In the genomic region with DNA sequence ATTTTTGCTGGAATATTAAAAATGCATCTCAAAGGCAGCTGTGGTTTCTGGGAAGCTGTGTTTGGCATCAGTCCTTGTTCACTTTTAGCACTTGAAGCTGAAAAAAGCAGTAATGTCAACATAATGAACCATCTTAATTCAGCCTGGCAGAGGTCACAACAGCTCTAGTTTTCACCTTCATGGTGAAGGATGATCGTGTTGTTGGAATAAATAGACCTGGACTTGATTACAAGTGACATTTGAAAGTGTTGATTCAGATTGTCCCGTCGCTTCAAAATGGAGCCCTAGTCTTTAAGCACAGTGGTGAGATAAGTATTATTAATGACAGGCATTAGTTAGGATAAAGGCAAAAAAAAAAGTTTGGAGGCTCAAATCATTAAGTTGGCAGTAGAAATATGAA, we compare ENCODE assay signal across 17 cellular contexts. TPM values are rescaled to one million over a fixed set of nuclear protein-coding genes. Genes with fewer than 3 reads are reported as not detected.
A peak's percentile ranks its signal among the peaks of the same experiment; 100 is the strongest.
DNase-seq lines count a peak whose midpoint lies in the region; ATAC-seq and TF ChIP-seq lines count a peak whose summit lies in the region.
"Had no signal": no experiment of that assay in that cellular context is flagged by ENCODE, and none has a peak within 500 bp of the region (broad histone marks: within the 10 kb centered on the region; RNA-seq: fewer than 3 reads in every experiment).

No MANE protein-coding gene starts in this region.

- no peak overlapping the region for H3K56ac ChIP-seq in H9 (ENCODE audit: insufficient read length, low read depth, low read length)

- intact Hi-C loops in activated B cell treated with CpG ODN at 0.5 μM for 24 hours (cut with micrococcal nuclease), result loop anchor here (5.0 to 10.0 kb wide), 2 partner anchors 62 to 150 kb away; a partner anchor contains a TSS

- no CpG with 5 or more reads among the region's 3 CpGs for WGBS in H9 (ENCODE audit: extremely low coverage, insufficient read length, low lambda C conversion rate)

- H2BK20ac ChIP-seq in H9 (ENCODE audit: low read depth, low read length, poor library complexity, severe bottlenecking), result no peak overlapping the region

- no peak overlapping the region for H3K9ac ChIP-seq in H9 (ENCODE audit: extremely low read depth, insufficient read length, low read length)
- H3K9ac ChIP-seq in iPS-18a (ENCODE audit: low read length), result peak overlapping the region; percentile 46
- H3K9ac ChIP-seq: parathyroid adenoma had no signal

- no peaks in the 10 kb centered on the region for H3K79me1 ChIP-seq in H9 (ENCODE audit: insufficient read depth, low read depth, low read length, poor library complexity, severe bottlenecking)

- DNase-seq in DMS79 (lab: John Stamatoyannopoulos, UW) (peak; percentile 15), H9 (no peak), activated B cell treated with CpG ODN at 0.5 μM for 24 hours (no peak), NOMO-1 treated with dmso at 0.1 percent for 144 hours (lab: John Stamatoyannopoulos, UW; ENCODE audit: unreplicated experiment) (no peak)
- no peak for DNase-seq in effector CD8-positive, alpha-beta T cell (lab: John Stamatoyannopoulos, UW)
- DNase-seq: activated gamma-delta T cell; brain microvascular endothelial cell; hypothalamus; IMR-90; NCI-H1048; NCI-H748 treated with DMSO at 0.1 percent for 48 hours; stimulated activated CD4-positive, alpha-beta T cell treated with anti-CD3 and anti-CD28 coated beads, Interleukin-4, amount 100 ng/mL, for 24 hours; SW 1271 had no signal

- H2BK120ac ChIP-seq in H9 (ENCODE audit: low read depth, low read length, poor library complexity, severe bottlenecking), result no peak overlapping the region

- H3T11ph ChIP-seq in H9 (ENCODE audit: low read length), result no peak overlapping the region

- H4K91ac ChIP-seq in H9 (ENCODE audit: insufficient read length, low read depth, low read length), result no peak overlapping the region

- CTCF ChIA-PET in activated B cell treated with CpG ODN at 0.5 μM for 24 hours (lab: Charles Lee), result interaction anchor here (0.9 to 1.9 kb wide), 3 partner anchors 9 to 56 kb away, joined by 3 to 7 read pairs (median 4); a partner anchor contains a TSS

- H3K4ac ChIP-seq in H9 (ENCODE audit: low read depth, low read length), result no peak overlapping the region

- H3K4me3 Mint-ChIP-seq in H9 (peak overlapping the region in 1 of 2 experiments; percentile 10; a peak in 1 of 5 replicates), activated B cell treated with CpG ODN at 0.5 μM for 24 hours (peak overlapping the region; percentile 3)

- H3K14ac ChIP-seq in H9 (ENCODE audit: insufficient read depth, low read length), result no peak overlapping the region

- H3K36me3 Mint-ChIP-seq in H9 (ENCODE audit: insufficient read depth in 1 of 3, low read depth in 3 of 3) (peaks cover 25 to 60% (median 36%) of the 10 kb centered on the region in 3 experiments; a peak in 6 of 7 replicates), activated B cell treated with CpG ODN at 0.5 μM for 24 hours (ENCODE audit: low read depth) (peaks cover 56% of the 10 kb centered on the region)

- H3K4me1 Mint-ChIP-seq in H9 (peaks cover 40 to 41% of the 10 kb centered on the region in 2 experiments), activated B cell treated with CpG ODN at 0.5 μM for 24 hours (peaks cover 72% of the 10 kb centered on the region)

- H3K27me3 ChIP-seq in H9 (ENCODE audit: insufficient read depth, low read length) (no peaks in the 10 kb centered on the region), iPS-18a (ENCODE audit: control insufficient read depth, insufficient read depth, low read length) (no peaks in the 10 kb centered on the region)
- H3K27me3 ChIP-seq: brain microvascular endothelial cell, thyroid gland had no signal

- H4K8ac ChIP-seq in H9 (replicated peaks; ENCODE audit: insufficient read length, low read depth, low read length), result no peak overlapping the region

- H3K4me3 ChIP-seq in iPS-18a (ENCODE audit: low read length), result peak overlapping the region; percentile 31
- H3K4me3 ChIP-seq: thyroid gland had no signal

- H3K23ac ChIP-seq in H9 (ENCODE audit: insufficient read length, low read depth, low read length), result no peak overlapping the region

- H3K9me3 Mint-ChIP-seq in H9 (no peaks in the 10 kb centered on the region), activated B cell treated with CpG ODN at 0.5 μM for 24 hours (no peaks in the 10 kb centered on the region)

- H3K4me1 ChIP-seq in H9 (ENCODE audit: insufficient read depth, low read length) (peaks cover 12% of the 10 kb centered on the region; the same call in 1 of the 2 replicates), iPS-18a (ENCODE audit: control insufficient read depth, low read depth, low read length) (peaks cover 38% of the 10 kb centered on the region)
- H3K4me1 ChIP-seq: parathyroid adenoma, thyroid gland had no signal

- no peak overlapping the region for H2AK5ac ChIP-seq in H9 (ENCODE audit: insufficient read length, low read length)

- no peak overlapping the region for H4K5ac ChIP-seq in H9 (ENCODE audit: insufficient read length, low read depth, low read length)

- peak overlapping the region in 2 of 3 experiments; percentile 72 to 96; a peak in 3 of 7 replicates for H3K27ac Mint-ChIP-seq in H9
- peak overlapping the region; percentile 98 for H3K27ac Mint-ChIP-seq in activated B cell treated with CpG ODN at 0.5 μM for 24 hours

- no peak overlapping the region for H2BK5ac ChIP-seq in H9 (ENCODE audit: insufficient read length, low read length)

- H2AFZ ChIP-seq in H9 (ENCODE audit: low read length), result no peak overlapping the region
- H2AFZ ChIP-seq: parathyroid adenoma had no signal

- H2BK15ac ChIP-seq in H9 (ENCODE audit: low read depth, low read length), result no peak overlapping the region

- TF ChIP-seq CTCF in H9 (conservative IDR thresholded peaks at IDR 0.05), result no peak
- TF ChIP-seq CTCF in activated B cell treated with CpG ODN at 0.5 μM for 24 hours (IDR thresholded peaks at IDR 0.05), result no peak

- no peak for ATAC-seq in activated B cell treated with CpG ODN at 0.5 μM for 24 hours (ENCODE audit: low read depth)
- no peak for ATAC-seq in GM19328 (IDR thresholded peaks at IDR 0.05; ENCODE audit: unreplicated experiment)

- H3K18ac ChIP-seq in H9 (ENCODE audit: insufficient read length, low read depth, low read length), result no peak overlapping the region

- H3K27ac ChIP-seq in H9 (ENCODE audit: insufficient read length, low read depth, low read length), result no peak overlapping the region
- peak overlapping the region; percentile 77 for H3K27ac ChIP-seq in iPS-18a (ENCODE audit: low read length)
- H3K27ac ChIP-seq: brain microvascular endothelial cell, parathyroid adenoma, thyroid gland had no signal

- no peaks in the 10 kb centered on the region for H3K27me3 Mint-ChIP-seq in H9 (ENCODE audit: low read depth)
- H3K27me3 Mint-ChIP-seq in activated B cell treated with CpG ODN at 0.5 μM for 24 hours, result no peaks in the 10 kb centered on the region

- POLR2A ChIA-PET in activated B cell treated with CpG ODN at 0.5 μM for 24 hours (lab: Charles Lee), result interaction anchor here (0.9 to 3.9 kb wide), 7 partner anchors 9 to 153 kb away, joined by 3 to 18 read pairs (median 11); a partner anchor contains a TSS

- H3K36me3 ChIP-seq in iPS-18a (ENCODE audit: control insufficient read depth, low read depth, low read length), result peaks cover 37% of the 10 kb centered on the region

- H3K79me2 ChIP-seq in H9 (ENCODE audit: insufficient read depth, low read length), result no peaks in the 10 kb centered on the region

- H3K9me3 ChIP-seq in H9 (ENCODE audit: control insufficient read depth, low read depth, low read length) (no peaks in the 10 kb centered on the region), iPS-18a (ENCODE audit: control insufficient read depth, low read depth, low read length) (no peaks in the 10 kb centered on the region)
- H3K9me3 ChIP-seq: thyroid gland had no signal

- H3K4me2 ChIP-seq in H9 (ENCODE audit: insufficient read depth, insufficient read length, low read length), result no peak overlapping the region

- peaks cover 4% of the 10 kb centered on the region for H3K23me2 ChIP-seq in H9 (ENCODE audit: insufficient read length, low read depth, low read length, poor library complexity, severe bottlenecking)

- no peaks in the 10 kb centered on the region for H4K20me1 ChIP-seq in H9 (ENCODE audit: control insufficient read depth, insufficient read depth, insufficient read length)

- no peak overlapping the region for H2BK12ac ChIP-seq in H9 (ENCODE audit: insufficient read length, low read depth, low read length)

RNA-seq across cellular contexts. Expression of a gene that starts 53.6 kb away (rescaled TPM):
- total RNA-seq in H9 (2021) (14.8 and 16.0 TPM in 2 replicates), activated B cell treated with CpG ODN at 0.5 μM for 24 hours (8.2 and 11.3 TPM in 2 replicates)
